Comparison of ENCODE assay signal across 12 cellular contexts in the genomic region with DNA sequence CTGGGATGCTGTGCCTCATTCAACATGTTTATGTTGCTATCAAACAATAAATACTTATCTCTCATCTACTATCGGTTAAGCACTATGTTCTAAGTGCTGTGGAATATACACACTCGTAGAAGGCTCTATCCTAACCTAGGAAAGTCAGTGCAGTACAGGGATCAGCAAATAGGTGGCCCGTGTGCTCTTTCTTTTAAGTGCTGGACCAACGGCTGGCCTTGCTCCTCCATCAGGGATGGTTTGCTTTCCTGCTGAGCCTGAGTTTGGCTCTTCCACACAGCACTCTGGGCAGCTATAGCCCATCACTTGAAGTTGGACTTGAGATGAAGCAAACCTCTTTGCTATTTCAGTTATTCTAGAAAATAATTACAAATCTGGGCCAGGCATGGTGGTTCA.
DNase-seq lines count a peak whose midpoint lies in the region; ATAC-seq and TF ChIP-seq lines count a peak whose summit lies in the region.
"Had no signal": no experiment of that assay in that cellular context is flagged by ENCODE, and none has a peak within 500 bp of the region (broad histone marks: within the 10 kb centered on the region; RNA-seq: fewer than 3 reads in every experiment).

No MANE protein-coding gene starts in this region.

- H3K27ac Mint-ChIP-seq in H9 = no peak overlapping the region
- no peak overlapping the region for H3K27ac Mint-ChIP-seq in CD8-positive, alpha-beta T cell
- H3K27ac Mint-ChIP-seq: activated CD4-positive, alpha-beta T cell treated with anti-CD3 and anti-CD28 coated beads, Interleukin-2, amount 10 ng/mL, durations not matched to agents 24 days and 14 days; natural killer cell had no signal

- dilution Hi-C loops in mammary epithelial cell (cut with HindIII; ENCODE audit: low sequenced_read_pairs) = loop anchor here (5.0 kb wide), 1 partner anchor 78 kb away; no protein-coding TSS in a partner anchor

- H2BK15ac ChIP-seq in H9 (ENCODE audit: low read depth, low read length) = no peak overlapping the region

- no peak overlapping the region for H4K91ac ChIP-seq in H9 (ENCODE audit: insufficient read length, low read depth, low read length)

- DNase-seq in H9 (no peak), mammary epithelial cell (no peak), amygdala (lab: John Stamatoyannopoulos, UW) (no peak)
- no peak for DNase-seq in effector memory CD4-positive, alpha-beta T cell
- DNase-seq in CD8-positive, alpha-beta T cell = no peak
- DNase-seq: activated CD4-positive, alpha-beta T cell treated with anti-CD3 and anti-CD28 coated beads, Interleukin-2, amount 10 ng/mL, durations not matched to agents 24 days and 14 days; gastrocnemius medialis; natural killer cell; uterus had no signal

- no peak overlapping the region for H3K18ac ChIP-seq in H9 (ENCODE audit: insufficient read length, low read depth, low read length)

- no peak overlapping the region for H3K4me3 ChIP-seq in mammary epithelial cell (replicated peaks in 1 of 3; ENCODE audit: insufficient read depth in 1 of 3, low read depth in 2 of 3, low read length in 3 of 3)
- H3K4me3 ChIP-seq in liver (ENCODE audit: low read depth in 1 of 3, low read length in 3 of 3) = no peak overlapping the region
- H3K4me3 ChIP-seq in effector memory CD4-positive, alpha-beta T cell (ENCODE audit: insufficient read depth, low read depth, low read length, poor library complexity, severe bottlenecking) = no peak overlapping the region
- H3K4me3 ChIP-seq in CD8-positive, alpha-beta T cell (ENCODE audit: low read depth, low read length) = no peak overlapping the region
- H3K4me3 ChIP-seq: gastrocnemius medialis, uterus had no signal

- H3K27me3 Mint-ChIP-seq in H9 (ENCODE audit: low read depth) = no peaks in the 10 kb centered on the region; the same call in 1 of the 2 replicates
- peaks cover 20% of the 10 kb centered on the region for H3K27me3 Mint-ChIP-seq in CD8-positive, alpha-beta T cell (ENCODE audit: low read depth)

- POLR2A ChIA-PET in CD8-positive, alpha-beta T cell (lab: Charles Lee) = no interaction called here

- H3K36me3 ChIP-seq in mammary epithelial cell (ENCODE audit: insufficient read depth, low read length) = no peaks in the 10 kb centered on the region
- no peaks in the 10 kb centered on the region for H3K36me3 ChIP-seq in liver (ENCODE audit: control insufficient read depth in 4 of 4, insufficient read depth in 3 of 4, low read depth in 1 of 4, low read length in 3 of 4)
- no peaks in the 10 kb centered on the region for H3K36me3 ChIP-seq in effector memory CD4-positive, alpha-beta T cell (ENCODE audit: control insufficient read depth, insufficient read depth, low read length)
- H3K36me3 ChIP-seq in CD8-positive, alpha-beta T cell (ENCODE audit: insufficient read depth, low read length) = no peaks in the 10 kb centered on the region
- H3K36me3 ChIP-seq: gastrocnemius medialis, uterus had no signal

- H3K23ac ChIP-seq in H9 (ENCODE audit: insufficient read length, low read depth, low read length) = no peak overlapping the region

- H2AFZ ChIP-seq in H9 (ENCODE audit: low read length) (no peak overlapping the region), mammary epithelial cell (ENCODE audit: low read depth, low read length) (no peak overlapping the region)

- no peak for ATAC-seq in HG02938 (IDR thresholded peaks at IDR 0.05; ENCODE audit: unreplicated experiment)
- no peak for ATAC-seq in CD8-positive, alpha-beta T cell
- ATAC-seq: gastrocnemius medialis, natural killer cell had no signal

- H3K27me3 ChIP-seq in H9 (ENCODE audit: insufficient read depth, low read length) = no peaks in the 10 kb centered on the region
- no peaks in the 10 kb centered on the region for H3K27me3 ChIP-seq in mammary epithelial cell (ENCODE audit: insufficient read depth, low read length)
- no peaks in the 10 kb centered on the region for H3K27me3 ChIP-seq in liver (ENCODE audit: control insufficient read depth in 4 of 4, insufficient read depth in 4 of 4, low read length in 3 of 4)
- H3K27me3 ChIP-seq in effector memory CD4-positive, alpha-beta T cell (replicated peaks; ENCODE audit: control insufficient read depth, insufficient read depth, low read length, poor library complexity, severe bottlenecking) = no peaks in the 10 kb centered on the region
- no peaks in the 10 kb centered on the region for H3K27me3 ChIP-seq in CD8-positive, alpha-beta T cell (ENCODE audit: insufficient read depth, low read length)
- H3K27me3 ChIP-seq: gastrocnemius medialis, uterus had no signal

- no peaks in the 10 kb centered on the region for H3K36me3 Mint-ChIP-seq in H9 (ENCODE audit: insufficient read depth in 1 of 3, low read depth in 3 of 3)
- H3K36me3 Mint-ChIP-seq in CD8-positive, alpha-beta T cell = no peaks in the 10 kb centered on the region
- H3K36me3 Mint-ChIP-seq: natural killer cell had no signal

- no peak overlapping the region for H2BK12ac ChIP-seq in H9 (ENCODE audit: insufficient read length, low read depth, low read length)

- H3K56ac ChIP-seq in H9 (ENCODE audit: insufficient read length, low read depth, low read length) = no peak overlapping the region

- no CpG with 5 or more reads among the region's 4 CpGs for WGBS in H9 (ENCODE audit: extremely low coverage, insufficient read length, low lambda C conversion rate)
- 76% methylated on average over 4 of the region's 4 CpGs for WGBS in mammary epithelial cell (ENCODE audit: low coverage, missing lambda C conversion rate)
- 77% methylated on average over 4 of the region's 4 CpGs for WGBS in liver

- H3K4me1 ChIP-seq in H9 (ENCODE audit: insufficient read depth, low read length) (no peaks in the 10 kb centered on the region), mammary epithelial cell (ENCODE audit: insufficient read depth, low read length) (no peaks in the 10 kb centered on the region), liver (ENCODE audit: control insufficient read depth in 4 of 4, insufficient read depth in 4 of 4, low read length in 3 of 4) (no peaks in the 10 kb centered on the region)
- H3K4me1 ChIP-seq in effector memory CD4-positive, alpha-beta T cell (ENCODE audit: control insufficient read depth, insufficient read depth, low read length, poor library complexity, severe bottlenecking) = no peaks in the 10 kb centered on the region
- H3K4me1 ChIP-seq in CD8-positive, alpha-beta T cell (ENCODE audit: insufficient read depth, low read length) = no peaks in the 10 kb centered on the region
- H3K4me1 ChIP-seq: gastrocnemius medialis, uterus had no signal

- in situ Hi-C loops in mammary epithelial cell (cut with MboI; ENCODE audit: low sequenced_read_pairs in 2 of 2) = no loop called here

- no peak overlapping the region for H3K4ac ChIP-seq in H9 (ENCODE audit: low read depth, low read length)

- H2BK5ac ChIP-seq in H9 (ENCODE audit: insufficient read length, low read length) = no peak overlapping the region

- H4K5ac ChIP-seq in H9 (ENCODE audit: insufficient read length, low read depth, low read length) = no peak overlapping the region

- no peak overlapping the region for H2BK120ac ChIP-seq in H9 (ENCODE audit: low read depth, low read length, poor library complexity, severe bottlenecking)

- H3K9ac ChIP-seq in H9 (ENCODE audit: extremely low read depth, insufficient read length, low read length) (no peak overlapping the region), mammary epithelial cell (ENCODE audit: insufficient read depth, low read length) (no peak overlapping the region), liver (ENCODE audit: low read depth in 1 of 2, low read length in 2 of 2) (no peak overlapping the region)

- peak; percentile 21 to 57 for TF ChIP-seq RAD21 in liver (IDR thresholded peaks at IDR 0.05)

- no peak overlapping the region for H3K27ac ChIP-seq in C4-2B
- H3K27ac ChIP-seq in H9 (ENCODE audit: insufficient read length, low read depth, low read length) = no peak overlapping the region
- no peak overlapping the region for H3K27ac ChIP-seq in mammary epithelial cell (ENCODE audit: insufficient read depth, low read depth, low read length)
- no peak overlapping the region for H3K27ac ChIP-seq in liver (ENCODE audit: low read depth in 1 of 2, low read length in 2 of 2)
- H3K27ac ChIP-seq in effector memory CD4-positive, alpha-beta T cell (ENCODE audit: insufficient read depth, low read length, poor library complexity, severe bottlenecking) = no peak overlapping the region
- H3K27ac ChIP-seq in CD8-positive, alpha-beta T cell (ENCODE audit: low read depth, low read length) = no peak overlapping the region
- H3K27ac ChIP-seq: gastrocnemius medialis, uterus had no signal

- no peaks in the 10 kb centered on the region for H3K9me3 Mint-ChIP-seq in H9
- no peaks in the 10 kb centered on the region for H3K9me3 Mint-ChIP-seq in CD8-positive, alpha-beta T cell
- H3K9me3 Mint-ChIP-seq: activated CD4-positive, alpha-beta T cell treated with anti-CD3 and anti-CD28 coated beads, Interleukin-2, amount 10 ng/mL, durations not matched to agents 24 days and 14 days; natural killer cell had no signal

- no peaks in the 10 kb centered on the region for H3K79me2 ChIP-seq in H9 (ENCODE audit: insufficient read depth, low read length)
- no peaks in the 10 kb centered on the region for H3K79me2 ChIP-seq in mammary epithelial cell (ENCODE audit: insufficient read depth, low read length)

- TF ChIP-seq CTCF in C4-2B (conservative IDR thresholded peaks at IDR 0.05) = peak; percentile 22
- TF ChIP-seq CTCF in H9 (conservative IDR thresholded peaks at IDR 0.05) = peak; percentile 64
- peak; percentile 29 to 30 for TF ChIP-seq CTCF in mammary epithelial cell (conservative IDR thresholded peaks at IDR 0.05 in 1 of 2, IDR thresholded peaks at IDR 0.05 in 1 of 2; ENCODE audit: extremely low read depth in 1 of 2, insufficient read depth in 1 of 2, low read depth in 1 of 2, low read length in 2 of 2)
- no peak for TF ChIP-seq CTCF in liver (IDR thresholded peaks at IDR 0.05; ENCODE audit: low read depth, low read length, missing input control)
- TF ChIP-seq CTCF in CD8-positive, alpha-beta T cell (IDR thresholded peaks at IDR 0.05) = no peak

- H3T11ph ChIP-seq in H9 (ENCODE audit: low read length) = no peak overlapping the region

- intact Hi-C loops in mammary epithelial cell (cut with micrococcal nuclease) = no loop called here
- intact Hi-C loops in CD8-positive, alpha-beta T cell (cut with DNase I, micrococcal nuclease) = no loop called here

- H3K4me1 Mint-ChIP-seq in H9 = no peaks in the 10 kb centered on the region
- no peaks in the 10 kb centered on the region for H3K4me1 Mint-ChIP-seq in CD8-positive, alpha-beta T cell (ENCODE audit: low read depth)
- H3K4me1 Mint-ChIP-seq: activated CD4-positive, alpha-beta T cell treated with anti-CD3 and anti-CD28 coated beads, Interleukin-2, amount 10 ng/mL, durations not matched to agents 24 days and 14 days; natural killer cell had no signal

- CTCF ChIA-PET in mammary epithelial cell (lab: Charles Lee; ENCODE audit: low non-redundant PET) = no interaction called here
- CTCF ChIA-PET in CD8-positive, alpha-beta T cell (lab: Charles Lee) = interaction anchor here (0.6 to 1.2 kb wide), 2 partner anchors 21 to 641 kb away, joined by 3 read pairs; no protein-coding TSS in a partner anchor

- no peak overlapping the region for H2BK20ac ChIP-seq in H9 (ENCODE audit: low read depth, low read length, poor library complexity, severe bottlenecking)

- no peak overlapping the region for H4K8ac ChIP-seq in H9 (replicated peaks; ENCODE audit: insufficient read length, low read depth, low read length)

- H3K23me2 ChIP-seq in H9 (ENCODE audit: insufficient read length, low read depth, low read length, poor library complexity, severe bottlenecking) = no peaks in the 10 kb centered on the region

- H4K20me1 ChIP-seq in H9 (ENCODE audit: control insufficient read depth, insufficient read depth, insufficient read length) (no peaks in the 10 kb centered on the region), mammary epithelial cell (ENCODE audit: insufficient read depth, low read length) (no peaks in the 10 kb centered on the region)

- H3K4me2 ChIP-seq in H9 (ENCODE audit: insufficient read depth, insufficient read length, low read length) (no peak overlapping the region), mammary epithelial cell (ENCODE audit: insufficient read depth, low read depth, low read length) (no peak overlapping the region)

- H3K9me3 ChIP-seq in H9 (ENCODE audit: control insufficient read depth, low read depth, low read length) (no peaks in the 10 kb centered on the region), mammary epithelial cell (replicated peaks; ENCODE audit: insufficient read depth, low read length) (no peaks in the 10 kb centered on the region), liver (ENCODE audit: control insufficient read depth in 4 of 4, low read length in 3 of 4) (no peaks in the 10 kb centered on the region)
- H3K9me3 ChIP-seq in effector memory CD4-positive, alpha-beta T cell (ENCODE audit: control insufficient read depth, low read length) = no peaks in the 10 kb centered on the region
- H3K9me3 ChIP-seq in CD8-positive, alpha-beta T cell (ENCODE audit: low read length) = no peaks in the 10 kb centered on the region
- H3K9me3 ChIP-seq: gastrocnemius medialis, uterus had no signal

- H3K79me1 ChIP-seq in H9 (ENCODE audit: insufficient read depth, low read depth, low read length, poor library complexity, severe bottlenecking) = no peaks in the 10 kb centered on the region

- BruUV-seq in mammary epithelial cell (replicated peaks; lab: Mats Ljungman, UMichigan) = no TSS peak

- no peak overlapping the region for H2AK5ac ChIP-seq in H9 (ENCODE audit: insufficient read length, low read length)

- H3K14ac ChIP-seq in H9 (ENCODE audit: insufficient read depth, low read length) = no peak overlapping the region

- H3K4me3 Mint-ChIP-seq in H9 = no peak overlapping the region
- H3K4me3 Mint-ChIP-seq in CD8-positive, alpha-beta T cell = no peak overlapping the region
- H3K4me3 Mint-ChIP-seq: activated CD4-positive, alpha-beta T cell treated with anti-CD3 and anti-CD28 coated beads, Interleukin-2, amount 10 ng/mL, durations not matched to agents 24 days and 14 days; natural killer cell had no signal

Comparison
In these comparisons a context has a peak if more than half of its experiments do, and no peak if none do; other contexts are left out.
1. CTCF ChIP-seq: peak in C4-2B (single experiment), H9 (single experiment) and mammary epithelial cell (2 of 2); none in liver (single experiment) and CD8-positive, alpha-beta T cell (single experiment).